In the genomic region with DNA sequence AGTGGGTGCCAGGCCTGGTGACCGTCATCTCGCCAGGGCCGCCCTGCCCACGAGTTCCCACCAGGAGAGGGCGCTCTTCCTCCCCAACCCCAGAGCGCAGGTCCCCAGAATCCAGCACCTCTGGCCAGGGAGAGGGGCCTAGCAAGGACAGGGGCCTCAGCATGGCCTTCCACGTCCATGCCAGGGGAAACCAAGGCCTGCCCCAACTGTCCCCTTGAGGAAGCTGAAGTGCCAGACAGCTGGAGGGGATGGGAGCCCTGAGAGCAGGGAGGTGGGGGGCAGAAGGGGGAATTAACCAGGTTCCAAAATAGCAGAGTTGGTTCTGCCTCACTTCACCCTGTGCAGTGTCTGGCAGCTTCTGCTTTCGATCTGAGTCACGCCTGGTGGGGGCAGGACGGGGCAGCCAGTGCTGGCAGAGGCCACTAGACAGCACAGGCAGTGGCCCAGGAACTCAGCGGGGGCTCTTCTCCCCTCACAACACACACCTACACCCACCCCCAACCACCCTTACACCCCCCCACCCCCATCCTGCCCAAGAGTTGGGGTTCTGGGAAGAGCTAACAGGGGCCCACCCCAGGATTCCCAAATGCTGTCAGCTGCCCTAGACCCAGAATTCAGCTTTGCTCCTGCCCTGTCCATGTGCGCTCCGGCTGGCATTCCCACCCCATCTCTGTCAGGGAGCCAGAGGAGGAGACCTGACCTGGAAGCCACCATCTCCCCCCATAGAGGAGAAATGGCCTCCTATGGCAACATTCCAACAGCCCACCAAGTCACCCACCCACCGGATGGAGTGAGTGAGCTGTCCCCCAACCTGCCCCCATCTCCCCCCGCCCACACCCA, we compare ENCODE assay signal across 8 cellular contexts. TPM values are rescaled to one million over a fixed set of nuclear protein-coding genes. Genes with fewer than 3 reads are reported as not detected.
DNase-seq lines count a peak whose midpoint lies in the region; ATAC-seq and TF ChIP-seq lines count a peak whose summit lies in the region.

No MANE protein-coding gene starts in this region.

- ATAC-seq in HG02588 (IDR thresholded peaks at IDR 0.05; ENCODE audit: unreplicated experiment), result peak; percentile 62
- ATAC-seq in effector memory CD8-positive, alpha-beta T cell (replicated peaks), result peak; percentile 89

- DNase-seq in NK-92 treated with Interleukin-12 subunit alpha and Interleukin-12 subunit beta, amount 100 ng/mL, for 24 hours (lab: John Stamatoyannopoulos, UW), result peak; percentile 40
- DNase-seq in NK-92 (lab: John Stamatoyannopoulos, UW; ENCODE audit: unreplicated experiment) (no peak), NCI-H1092 (lab: John Stamatoyannopoulos, UW) (peak; percentile 14), mesothelial cell of epicardium (ENCODE audit: low spot score in 2 of 2, unreplicated experiment in 2 of 2) (no peak)
- peak; percentile 35 to 68 for DNase-seq in activated CD4-positive, alpha-beta T cell treated with anti-CD3 and anti-CD28 coated beads, Interleukin-2, amount 50 U/mL, for 24 hours (ENCODE audit: low read depth in 1 of 2, low spot score in 1 of 2)
- peak; percentile 59 to 69 (median 61) for DNase-seq in effector memory CD8-positive, alpha-beta T cell
- DNase-seq in stimulated activated CD8-positive, alpha-beta memory T cell treated with anti-CD3 and anti-CD28 coated beads, Interleukin-7, amount 100 ng/mL, for 48 hours (ENCODE audit: extremely low read depth in 1 of 2, low read depth in 1 of 2), result peak; percentile 57 to 72

- TF ChIP-seq CTCF in mesothelial cell of epicardium (IDR thresholded peaks at IDR 0.05; ENCODE audit: unreplicated experiment), result peak; percentile 57

- H3K36me3 Mint-ChIP-seq in effector memory CD8-positive, alpha-beta T cell (ENCODE audit: insufficient read depth), result peaks cover 10% of the 10 kb centered on the region
- no peaks in the 10 kb centered on the region for H3K36me3 Mint-ChIP-seq in mesothelial cell of epicardium

- no peaks in the 10 kb centered on the region for H3K9me3 Mint-ChIP-seq in effector memory CD8-positive, alpha-beta T cell
- no peaks in the 10 kb centered on the region for H3K9me3 Mint-ChIP-seq in mesothelial cell of epicardium

- peak overlapping the region; percentile 92 for H3K27ac Mint-ChIP-seq in effector memory CD8-positive, alpha-beta T cell
- H3K27ac Mint-ChIP-seq in mesothelial cell of epicardium, result no peak overlapping the region

- H3K4me3 Mint-ChIP-seq in effector memory CD8-positive, alpha-beta T cell, result peak overlapping the region; percentile 55 to 60
- H3K4me3 Mint-ChIP-seq in mesothelial cell of epicardium, result no peak overlapping the region

- H3K4me1 Mint-ChIP-seq in effector memory CD8-positive, alpha-beta T cell (ENCODE audit: low read depth in 2 of 2), result peaks cover 45 to 46% of the 10 kb centered on the region in 2 donors
- peaks cover 2% of the 10 kb centered on the region for H3K4me1 Mint-ChIP-seq in mesothelial cell of epicardium

- no peaks in the 10 kb centered on the region for H3K27me3 Mint-ChIP-seq in effector memory CD8-positive, alpha-beta T cell
- H3K27me3 Mint-ChIP-seq in mesothelial cell of epicardium (ENCODE audit: low read depth), result peaks cover 17% of the 10 kb centered on the region

RNA-seq across cellular contexts. Expression of gene TFEB, which starts 29.2 kb away (rescaled TPM):
- 3.2 to 4.4 TPM (median 3.8 TPM) in 3 replicates for total RNA-seq in mesothelial cell of epicardium

RNA-seq across cellular contexts. Expression of gene PGC, which starts 41.0 kb away (rescaled TPM):
- total RNA-seq in mesothelial cell of epicardium, result not detected in 3 replicates

Comparison
In these comparisons a context has a peak if more than half of its experiments do, and no peak if none do; other contexts are left out.
1. DNase-seq: peak in NK-92 treated with Interleukin-12 subunit alpha and Interleukin-12 subunit beta, amount 100 ng/mL, for 24 hours (single experiment), NCI-H1092 (single experiment), activated CD4-positive, alpha-beta T cell treated with anti-CD3 and anti-CD28 coated beads, Interleukin-2, amount 50 U/mL, for 24 hours (2 of 2), effector memory CD8-positive, alpha-beta T cell (3 of 3) and stimulated activated CD8-positive, alpha-beta memory T cell treated with anti-CD3 and anti-CD28 coated beads, Interleukin-7, amount 100 ng/mL, for 48 hours (2 of 2); none in NK-92 (single experiment) and mesothelial cell of epicardium (0 of 2).